In genomic region chr11:126497581-126498109, GRCh38 we compare ENCODE assay signal across 18 cellular contexts.
"Had no signal": no experiment of that assay in that cellular context is flagged by ENCODE, and none has a peak within 500 bp of the region (broad histone marks: within the 10 kb centered on the region; RNA-seq: fewer than 3 reads in every experiment).

No MANE protein-coding gene starts in this region.

- H3K27ac ChIP-seq: epithelial cell of prostate, esophagus muscularis mucosa, gastroesophageal sphincter, hepatocyte, neutrophil, tibial artery, upper lobe of left lung, vagina had no signal

- H3K36me3 Mint-ChIP-seq: naive thymus-derived CD8-positive, alpha-beta T cell; stimulated activated memory B cell treated with anti-CD40 and anti-IgM and Interleukin-4, amounts not matched to agents 10 μg/mL and 1 μg/mL and 100 μg/mL, for 72 hours had no signal

- DNase-seq: effector memory CD4-positive, alpha-beta T cell; foreskin fibroblast; mucosa of descending colon; right cardiac atrium; stimulated activated CD4-positive, alpha-beta T cell treated with anti-CD3 and anti-CD28 coated beads, Interleukin-15, amount 100 ng/mL, for 24 hours; stimulated activated CD4-positive, alpha-beta T cell treated with anti-CD3 and anti-CD28 coated beads, Interleukin-1b, Interleukin-23, amount 100 ng/mL, for 48 hours; stimulated activated CD4-positive, alpha-beta T cell treated with anti-CD3 and anti-CD28 coated beads, Interleukin-4, amount 100 ng/mL, for 24 hours; tibial artery; upper lobe of left lung had no signal

- H3K27me3 ChIP-seq: upper lobe of left lung, vagina had no signal

- H3K4me1 ChIP-seq: esophagus muscularis mucosa, gastroesophageal sphincter, tibial artery, upper lobe of left lung, vagina had no signal

- H3K4me3 ChIP-seq: esophagus muscularis mucosa, gastroesophageal sphincter, hepatocyte, mucosa of descending colon, tibial artery, upper lobe of left lung, vagina had no signal

- H3K36me3 ChIP-seq: esophagus muscularis mucosa, gastroesophageal sphincter, neutrophil, tibial artery, upper lobe of left lung, vagina had no signal

- H3K9me3 ChIP-seq: esophagus muscularis mucosa, gastroesophageal sphincter, mucosa of descending colon, neutrophil, tibial artery, upper lobe of left lung, vagina had no signal

- H3K4me1 Mint-ChIP-seq: naive thymus-derived CD8-positive, alpha-beta T cell had no signal

- H3K4me3 Mint-ChIP-seq: naive thymus-derived CD8-positive, alpha-beta T cell; stimulated activated memory B cell treated with anti-CD40 and anti-IgM and Interleukin-4, amounts not matched to agents 10 μg/mL and 1 μg/mL and 100 μg/mL, for 72 hours; stimulated activated naive CD8-positive, alpha-beta T cell treated with anti-CD3 and anti-CD28 coated beads, Interleukin-15, Interleukin-2, amounts not matched to agents 100 ng/mL and 50 ng/mL, for 24 hours had no signal

- H3K9me3 Mint-ChIP-seq: naive thymus-derived CD8-positive, alpha-beta T cell; stimulated activated memory B cell treated with anti-CD40 and anti-IgM and Interleukin-4, amounts not matched to agents 10 μg/mL and 1 μg/mL and 100 μg/mL, for 72 hours; stimulated activated naive CD8-positive, alpha-beta T cell treated with anti-CD3 and anti-CD28 coated beads, Interleukin-15, Interleukin-2, amounts not matched to agents 100 ng/mL and 50 ng/mL, for 24 hours had no signal

- ATAC-seq: gastroesophageal sphincter; naive thymus-derived CD8-positive, alpha-beta T cell; right cardiac atrium; stimulated activated memory B cell treated with anti-CD40 and anti-IgM and Interleukin-4, amounts not matched to agents 10 μg/mL and 1 μg/mL and 100 μg/mL, for 72 hours had no signal

- H3K27ac Mint-ChIP-seq: stimulated activated memory B cell treated with anti-CD40 and anti-IgM and Interleukin-4, amounts not matched to agents 10 μg/mL and 1 μg/mL and 100 μg/mL, for 72 hours; stimulated activated naive CD8-positive, alpha-beta T cell treated with anti-CD3 and anti-CD28 coated beads, Interleukin-15, Interleukin-2, amounts not matched to agents 100 ng/mL and 50 ng/mL, for 24 hours had no signal
